Comparison of ENCODE assay signal across 37 cellular contexts in genomic region chr20:20796766-20797415, GRCh38.
"Had no signal": no experiment of that assay in that cellular context is flagged by ENCODE, and none has a peak within 500 bp of the region (broad histone marks: within the 10 kb centered on the region; RNA-seq: fewer than 3 reads in every experiment).

No MANE protein-coding gene starts in this region.

- H3K36me3 ChIP-seq: ascending aorta, cardiac muscle cell, Peyer's patch, WERI-Rb-1 had no signal

- H3K36me3 Mint-ChIP-seq: activated CD8-positive, alpha-beta memory T cell treated with anti-CD3 and anti-CD28 coated beads, Interleukin-2, amount 10 ng/mL, durations not matched to agents 7 days and 5 days; activated naive CD8-positive, alpha-beta T cell treated with anti-CD3 and anti-CD28 coated beads for 36 hours had no signal

- H3K9ac ChIP-seq: KMS-11 had no signal

- H3K9me3 ChIP-seq: ascending aorta, Peyer's patch had no signal

- ATAC-seq: activated CD8-positive, alpha-beta memory T cell treated with anti-CD3 and anti-CD28 coated beads, Interleukin-2, amount 10 ng/mL, durations not matched to agents 7 days and 5 days; activated T-cell treated with anti-CD3 and anti-CD28 coated beads, Interleukin-2, amount 50 U/mL, for 72 hours; activated T-helper 17 cell treated with anti-CD3 and anti-CD28 coated beads, Interleukin-2, amount 50 U/mL, for 72 hours; PC-3; Right ventricle myocardium inferior had no signal

- H3K9me3 Mint-ChIP-seq: activated CD4-positive, alpha-beta memory T cell treated with anti-CD3 and anti-CD28 coated beads, Interleukin-2, amount 10 ng/mL, durations not matched to agents 7 days and 5 days; activated naive CD8-positive, alpha-beta T cell treated with anti-CD3 and anti-CD28 coated beads for 36 hours; activated T-cell treated with anti-CD3 and anti-CD28 coated beads, Interleukin-2, amount 50 U/mL, for 72 hours; activated T-helper 17 cell treated with anti-CD3 and anti-CD28 coated beads, Interleukin-2, amount 50 U/mL, for 72 hours; central memory CD8-positive, alpha-beta T cell had no signal

- H3K27me3 ChIP-seq: ascending aorta, cardiac muscle cell, Peyer's patch had no signal

- H3K27me3 Mint-ChIP-seq: activated CD4-positive, alpha-beta memory T cell treated with anti-CD3 and anti-CD28 coated beads, Interleukin-2, amount 10 ng/mL, durations not matched to agents 7 days and 5 days; activated naive CD8-positive, alpha-beta T cell treated with anti-CD3 and anti-CD28 coated beads for 36 hours had no signal

- DNase-seq: activated CD4-positive, alpha-beta memory T cell treated with anti-CD3 and anti-CD28 coated beads, Interleukin-2, amount 10 ng/mL, durations not matched to agents 7 days and 5 days; activated CD4-positive, alpha-beta T cell treated with anti-CD3 and anti-CD28 coated beads for 1 hour; activated CD4-positive, alpha-beta T cell treated with anti-CD3 and anti-CD28 coated beads for 48 hours; activated CD4-positive, CD25-positive, alpha-beta regulatory T cell; activated CD8-positive, alpha-beta memory T cell treated with anti-CD3 and anti-CD28 coated beads for 24 hours; activated CD8-positive, alpha-beta memory T cell treated with anti-CD3 and anti-CD28 coated beads, Interleukin-2, amount 10 ng/mL, durations not matched to agents 7 days and 5 days; activated effector memory CD4-positive, alpha-beta T cell treated with anti-CD3 and anti-CD28 coated beads, Interleukin-2, amount 50 U/mL, for 16 hours; activated naive CD4-positive, alpha-beta T cell; activated naive CD4-positive, alpha-beta T cell treated with anti-CD3 and anti-CD28 coated beads, Interleukin-2, amount 50 U/mL, for 16 hours; activated naive CD8-positive, alpha-beta T cell treated with anti-CD3 and anti-CD28 coated beads for 36 hours; activated T-cell treated with anti-CD3 and anti-CD28 coated beads, Interleukin-2, amount 50 U/mL, for 1 hour; activated T-cell treated with anti-CD3 and anti-CD28 coated beads, Interleukin-2, amount 50 U/mL, for 72 hours; amniotic stem cell; NCI-H1092 treated with DMSO at 0.1 percent for 48 hours; NCI-H1417; NCI-H146; NCI-H187; NCI-H2029 treated with DMSO at 0.1 percent for 48 hours; NCI-H2171 treated with DMSO at 0.1 percent for 48 hours; NCI-H2227 treated with DMSO at 0.1 percent for 48 hours; NCI-H446; NCI-H510A treated with DMSO at 0.1 percent for 48 hours; NCI-H526 treated with DMSO at 0.1 percent for 48 hours; NCI-H82; PC-3; Peyer's patch; SIG-M5; T1000; WERI-Rb-1 had no signal

- H3K4me1 Mint-ChIP-seq: activated CD4-positive, alpha-beta memory T cell treated with anti-CD3 and anti-CD28 coated beads, Interleukin-2, amount 10 ng/mL, durations not matched to agents 7 days and 5 days; activated CD8-positive, alpha-beta memory T cell treated with anti-CD3 and anti-CD28 coated beads, Interleukin-2, amount 10 ng/mL, durations not matched to agents 7 days and 5 days; activated naive CD8-positive, alpha-beta T cell treated with anti-CD3 and anti-CD28 coated beads for 36 hours; activated T-helper 17 cell treated with anti-CD3 and anti-CD28 coated beads, Interleukin-2, amount 50 U/mL, for 72 hours; central memory CD8-positive, alpha-beta T cell had no signal

- H3K27ac ChIP-seq: ascending aorta, cardiac muscle cell, KMS-11, Peyer's patch, RWPE1, SK-N-MC, WERI-Rb-1 had no signal

- H3K4me3 Mint-ChIP-seq: activated CD4-positive, alpha-beta memory T cell treated with anti-CD3 and anti-CD28 coated beads, Interleukin-2, amount 10 ng/mL, durations not matched to agents 7 days and 5 days; activated CD8-positive, alpha-beta memory T cell treated with anti-CD3 and anti-CD28 coated beads, Interleukin-2, amount 10 ng/mL, durations not matched to agents 7 days and 5 days; activated naive CD8-positive, alpha-beta T cell treated with anti-CD3 and anti-CD28 coated beads for 36 hours; activated T-cell treated with anti-CD3 and anti-CD28 coated beads, Interleukin-2, amount 50 U/mL, for 72 hours; activated T-helper 17 cell treated with anti-CD3 and anti-CD28 coated beads, Interleukin-2, amount 50 U/mL, for 72 hours; central memory CD8-positive, alpha-beta T cell had no signal

- H3K4me2 ChIP-seq: KMS-11 had no signal

- H3K4me3 ChIP-seq: ascending aorta, cardiac muscle cell, Peyer's patch, SK-N-MC had no signal

- H3K4me1 ChIP-seq: ascending aorta, Peyer's patch had no signal

- H3K27ac Mint-ChIP-seq: activated CD4-positive, alpha-beta memory T cell treated with anti-CD3 and anti-CD28 coated beads, Interleukin-2, amount 10 ng/mL, durations not matched to agents 7 days and 5 days; activated CD8-positive, alpha-beta memory T cell treated with anti-CD3 and anti-CD28 coated beads, Interleukin-2, amount 10 ng/mL, durations not matched to agents 7 days and 5 days; activated naive CD8-positive, alpha-beta T cell treated with anti-CD3 and anti-CD28 coated beads for 36 hours; activated T-cell treated with anti-CD3 and anti-CD28 coated beads, Interleukin-2, amount 50 U/mL, for 72 hours; activated T-helper 17 cell treated with anti-CD3 and anti-CD28 coated beads, Interleukin-2, amount 50 U/mL, for 72 hours had no signal
